ENCODE assay signal across 8 cellular contexts in the genomic region with DNA sequence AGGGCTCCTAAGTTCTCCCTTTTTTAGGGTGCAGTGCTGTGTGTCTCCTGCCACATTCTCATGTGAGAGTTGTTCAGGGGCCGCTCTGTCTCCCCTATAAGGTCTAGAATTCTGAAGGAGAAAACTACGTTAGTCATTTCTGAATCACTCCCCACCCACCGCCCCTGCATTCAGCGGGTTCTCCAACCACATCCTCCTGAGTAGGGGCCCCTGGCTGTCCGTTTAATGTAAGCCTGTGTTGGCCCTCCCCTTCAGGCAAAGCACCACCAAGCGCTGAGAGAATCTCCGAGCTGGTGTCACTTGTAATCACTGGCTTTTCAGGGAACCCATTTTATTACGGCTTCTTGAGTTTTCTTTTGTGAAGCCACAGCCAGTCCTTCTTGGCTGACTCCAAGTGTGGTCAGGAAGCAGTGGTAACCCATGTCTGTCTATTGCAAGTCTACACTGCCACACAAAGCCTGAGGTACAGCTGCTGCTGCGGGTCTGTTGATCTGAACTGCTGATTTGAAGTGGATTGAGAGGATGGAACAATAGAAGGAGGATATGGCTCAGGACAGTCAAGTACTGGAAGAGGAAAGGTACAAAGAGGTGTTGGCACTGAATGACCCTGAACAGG. TPM values are rescaled to one million over a fixed set of nuclear protein-coding genes. Genes with fewer than 3 reads are reported as not detected.
DNase-seq lines count a peak whose midpoint lies in the region; ATAC-seq and FAIRE-seq lines count a peak whose summit lies in the region.

No MANE protein-coding gene starts in this region.

- no peaks in the 10 kb centered on the region for H3K27me3 Mint-ChIP-seq in activated naive CD8-positive, alpha-beta T cell treated with anti-CD3 and anti-CD28 coated beads for 36 hours

- H3K4me1 Mint-ChIP-seq in activated naive CD8-positive, alpha-beta T cell treated with anti-CD3 and anti-CD28 coated beads for 36 hours, result peaks cover 55% of the 10 kb centered on the region

- intact Hi-C loops in posterior vena cava (cut with DNase I) (no loop called here), aorta (cut with DNase I) (no loop called here)

- peaks cover 2% of the 10 kb centered on the region for H3K9me3 ChIP-seq in aorta (ENCODE audit: control insufficient read depth, low read length)

- no peaks in the 10 kb centered on the region for H3K4me1 ChIP-seq in aorta (ENCODE audit: control insufficient read depth in 1 of 2, insufficient read depth in 2 of 2, low read length in 2 of 2)

- H3K36me3 Mint-ChIP-seq in activated naive CD8-positive, alpha-beta T cell treated with anti-CD3 and anti-CD28 coated beads for 36 hours, result peaks cover 42% of the 10 kb centered on the region

- peak; percentile 78 for ATAC-seq in GM18508 (IDR thresholded peaks at IDR 0.05; ENCODE audit: insufficient read depth, unreplicated experiment)
- peak; percentile 95 for ATAC-seq in HG02885 (IDR thresholded peaks at IDR 0.05; ENCODE audit: poor library complexity, unreplicated experiment)
- ATAC-seq in aorta (ENCODE audit: low FRiP score), result no peak

- no peaks in the 10 kb centered on the region for H3K27me3 ChIP-seq in aorta (ENCODE audit: control insufficient read depth in 1 of 2, insufficient read depth in 2 of 2, low read length in 1 of 2)

- peaks cover 13% of the 10 kb centered on the region for H3K9me3 Mint-ChIP-seq in activated naive CD8-positive, alpha-beta T cell treated with anti-CD3 and anti-CD28 coated beads for 36 hours

- WGBS in aorta, 2 donors, result 60 to 62% methylated on average over 9 of the region's 9 CpGs

- H3K4me3 ChIP-seq in aorta (ENCODE audit: low read length in 2 of 2), result no peak overlapping the region

- FAIRE-seq in RCC 7860 (lab: Jason Lieb, UNC), result no peak

- DNase-seq in RCC 7860 (ENCODE audit: low spot score), result peak; percentile 56
- peak; percentile 91 for DNase-seq in activated naive CD8-positive, alpha-beta T cell treated with anti-CD3 and anti-CD28 coated beads for 36 hours
- peak; percentile 46 to 48 for DNase-seq in stimulated activated CD8-positive, alpha-beta memory T cell treated with anti-CD3 and anti-CD28 coated beads, Interleukin-2, amount 100 ng/mL, for 1 hour (ENCODE audit: low read depth in 2 of 2)
- DNase-seq in posterior vena cava (ENCODE audit: low spot score), result no peak
- no peak for DNase-seq in aorta
- no peak for DNase-seq in NCI-H1436 treated with DMSO at 0.1 percent for 48 hours (lab: John Stamatoyannopoulos, UW)

- H3K4me3 Mint-ChIP-seq in activated naive CD8-positive, alpha-beta T cell treated with anti-CD3 and anti-CD28 coated beads for 36 hours, result peak overlapping the region; percentile 65

- no peak overlapping the region for H3K27ac ChIP-seq in aorta (ENCODE audit: low read depth in 1 of 2, low read length in 2 of 2)

- no peaks in the 10 kb centered on the region for H3K36me3 ChIP-seq in aorta (ENCODE audit: control insufficient read depth in 1 of 2, insufficient read depth in 2 of 2, low read length in 1 of 2)

- peak overlapping the region; percentile 90 for H3K27ac Mint-ChIP-seq in activated naive CD8-positive, alpha-beta T cell treated with anti-CD3 and anti-CD28 coated beads for 36 hours

RNA-seq across cellular contexts. Expression of a gene that starts 16.9 kb away (rescaled TPM):
- under 1 TPM; 0.31 to 0.34 TPM for total RNA-seq in activated naive CD8-positive, alpha-beta T cell treated with anti-CD3 and anti-CD28 coated beads for 36 hours
- total RNA-seq in posterior vena cava, result under 1 TPM in 1 of 2 donors, not detected in 1; 0.05 TPM
- total RNA-seq in aorta, result not detected
- polyA plus RNA-seq in aorta, result 10 to 100 TPM in 1 of 2 donors, under 1 TPM in 1; 0.03 to 24.8 TPM

RNA-seq across cellular contexts. Expression of a gene that starts 56.1 kb away (rescaled TPM):
- 100 to 1,000 TPM; 229 to 232 TPM for total RNA-seq in activated naive CD8-positive, alpha-beta T cell treated with anti-CD3 and anti-CD28 coated beads for 36 hours
- 10 to 100 TPM; 14.4 to 15.5 TPM for total RNA-seq in posterior vena cava
- 10 to 100 TPM; 12.2 to 17.9 TPM for total RNA-seq in aorta
- 1 to 10 TPM; 5.0 to 6.4 TPM for polyA plus RNA-seq in aorta

Comparison
In these comparisons a context has a peak if more than half of its experiments do, and no peak if none do; other contexts are left out.
1. DNase-seq: peak in RCC 7860 (single experiment), activated naive CD8-positive, alpha-beta T cell treated with anti-CD3 and anti-CD28 coated beads for 36 hours (single experiment) and stimulated activated CD8-positive, alpha-beta memory T cell treated with anti-CD3 and anti-CD28 coated beads, Interleukin-2, amount 100 ng/mL, for 1 hour (2 of 2); none in posterior vena cava (single experiment), aorta (0 of 2) and NCI-H1436 treated with DMSO at 0.1 percent for 48 hours (single experiment).
2. RNA of a gene that starts 56.1 kb away (total RNA-seq): 229 to 232 TPM in activated naive CD8-positive, alpha-beta T cell treated with anti-CD3 and anti-CD28 coated beads for 36 hours; 12.2 to 17.9 TPM in aorta and 14.4 to 15.5 TPM in posterior vena cava; every median in the first group is over 10 times any median in the second.